In genomic region chr7:7054252-7054830, GRCh38 we compare ENCODE assay signal across 22 cellular contexts.
A peak's percentile ranks its signal among the peaks of the same experiment; 100 is the strongest.
DNase-seq lines count a peak whose midpoint lies in the region; ATAC-seq, FAIRE-seq and TF ChIP-seq lines count a peak whose summit lies in the region.
"Had no signal": no experiment of that assay in that cellular context is flagged by ENCODE, and none has a peak within 500 bp of the region (broad histone marks: within the 10 kb centered on the region; RNA-seq: fewer than 3 reads in every experiment).

No MANE protein-coding gene starts in this region.

- H3K27ac ChIP-seq in RWPE1 = no peak overlapping the region
- H3K27ac ChIP-seq: SK-N-MC had no signal

- POLR2A ChIA-PET in RWPE1 (lab: Yijun Ruan, JAX; ENCODE audit: low non-redundant PET) = no interaction called here

- CTCF ChIA-PET in RWPE1 (lab: Yijun Ruan, JAX) = interaction anchor here (0.6 kb wide), 1 partner anchor 50 kb away, joined by 3 read pairs; no protein-coding TSS in a partner anchor

- DNase-seq in ELR (ENCODE audit: low read depth) (peak; percentile 9), LHCN-M2 (ENCODE audit: low read depth) (peak; percentile 2), bronchial epithelial cell (ENCODE audit: low read depth) (peak; percentile 81), kidney tubule cell (ENCODE audit: low spot score) (peak; percentile 3), RWPE1 (ENCODE audit: low spot score) (no peak)
- DNase-seq in activated CD8-positive, alpha-beta memory T cell treated with anti-CD3 and anti-CD28 coated beads, Interleukin-2, amount 50 U/mL, for 48 hours = no peak
- DNase-seq: BE2C, DMS53, GOT3, KG1, MV-4-11, NCI-H1694 treated with DMSO at 0.1 percent for 48 hours, NCI-H2081 treated with DMSO at 0.1 percent for 48 hours, NCI-H446 treated with DMSO at 0.1 percent for 48 hours, NCI-H526 treated with DMSO at 0.1 percent for 48 hours, SHP77 treated with DMSO at 0.1 percent for 48 hours, SW 1271, T-helper 17 cell had no signal

- no peak overlapping the region for H3K4me3 ChIP-seq in bronchial epithelial cell (ENCODE audit: low read depth, low read length)
- H3K4me3 ChIP-seq: SK-N-MC had no signal

- no peak for ATAC-seq in GM21367 (IDR thresholded peaks at IDR 0.05; ENCODE audit: unreplicated experiment)
- ATAC-seq: T-helper 17 cell had no signal

- TF ChIP-seq CTCF in bronchial epithelial cell (IDR thresholded peaks at IDR 0.05; ENCODE audit: insufficient read depth, low read length, severe bottlenecking) (no peak), RWPE1 (conservative IDR thresholded peaks at IDR 0.05; ENCODE audit: low read depth) (no peak)

- no peaks in the 10 kb centered on the region for H3K36me3 ChIP-seq in bronchial epithelial cell (ENCODE audit: control insufficient read depth, insufficient read depth, low read length)
- H3K36me3 ChIP-seq: BE2C had no signal

- H3K27me3 ChIP-seq in bronchial epithelial cell (ENCODE audit: control insufficient read depth, insufficient read depth, low read length) = no peaks in the 10 kb centered on the region
- H3K27me3 ChIP-seq: BE2C had no signal

- FAIRE-seq in bronchial epithelial cell (lab: Jason Lieb, UNC) = no peak
- FAIRE-seq: A204.1, D721Med had no signal

Comparison
In these comparisons a context has a peak if more than half of its experiments do, and no peak if none do; other contexts are left out.
1. DNase-seq: peak in ELR (single experiment), LHCN-M2 (single experiment), bronchial epithelial cell (single experiment) and kidney tubule cell (single experiment); none in RWPE1 (single experiment) and activated CD8-positive, alpha-beta memory T cell treated with anti-CD3 and anti-CD28 coated beads, Interleukin-2, amount 50 U/mL, for 48 hours (single experiment).